Comparison of ENCODE assay signal across 16 cellular contexts in genomic region chr4:4269326-4269725, GRCh38. TPM values are rescaled to one million over a fixed set of nuclear protein-coding genes. Genes with fewer than 3 reads are reported as not detected.
DNase-seq lines count a peak whose midpoint lies in the region; ATAC-seq and TF ChIP-seq lines count a peak whose summit lies in the region.
"Had no signal": no experiment of that assay in that cellular context is flagged by ENCODE, and none has a peak within 500 bp of the region (broad histone marks: within the 10 kb centered on the region; RNA-seq: fewer than 3 reads in every experiment).

No MANE protein-coding gene starts in this region.

- H3K9me3 Mint-ChIP-seq in activated CD4-positive, alpha-beta T cell treated with anti-CD3 and anti-CD28 coated beads, Interleukin-2, amount 10 ng/mL, durations not matched to agents 24 days and 14 days: no peaks in the 10 kb centered on the region
- H3K9me3 Mint-ChIP-seq in T-helper 1 cell treated with Interleukin-12 subunit alpha and Interleukin-12 subunit beta and Interleukin-4 antibody, amounts not matched to agents 30 μg/mL and 1 μg/mL, for 36 hours: no peaks in the 10 kb centered on the region
- no peaks in the 10 kb centered on the region for H3K9me3 Mint-ChIP-seq in osteocyte (ENCODE audit: unreplicated experiment)
- no peaks in the 10 kb centered on the region for H3K9me3 Mint-ChIP-seq in endothelial cell (ENCODE audit: unreplicated experiment)
- H3K9me3 Mint-ChIP-seq: nephron had no signal

- CTCF ChIA-PET in mammary epithelial cell (lab: Charles Lee; ENCODE audit: low non-redundant PET): no interaction called here

- WGBS in mammary epithelial cell (ENCODE audit: low coverage, missing lambda C conversion rate): 99% methylated on average over 7 of the region's 11 CpGs
- 90 to 94% (median 93%) methylated on average over 11 of the region's 11 CpGs for WGBS in psoas muscle, 3 donors

- dilution Hi-C loops in mammary epithelial cell (cut with HindIII; ENCODE audit: low sequenced_read_pairs): no loop called here

- H3K27ac Mint-ChIP-seq in activated CD4-positive, alpha-beta T cell treated with anti-CD3 and anti-CD28 coated beads, Interleukin-2, amount 10 ng/mL, durations not matched to agents 24 days and 14 days: peak overlapping the region; percentile 69
- peak overlapping the region; percentile 85 for H3K27ac Mint-ChIP-seq in T-helper 1 cell treated with Interleukin-12 subunit alpha and Interleukin-12 subunit beta and Interleukin-4 antibody, amounts not matched to agents 30 μg/mL and 1 μg/mL, for 36 hours
- H3K27ac Mint-ChIP-seq in osteocyte (ENCODE audit: unreplicated experiment) (peak overlapping the region; percentile 10), endothelial cell (ENCODE audit: unreplicated experiment) (no peak overlapping the region)
- H3K27ac Mint-ChIP-seq: nephron had no signal

- no peak for ATAC-seq in psoas muscle
- ATAC-seq in GM18909 (IDR thresholded peaks at IDR 0.05; ENCODE audit: poor library complexity, unreplicated experiment): no peak
- ATAC-seq: gastroesophageal sphincter had no signal

- no peak overlapping the region for H2AFZ ChIP-seq in mammary epithelial cell (ENCODE audit: low read depth, low read length)

- H3K79me2 ChIP-seq in mammary epithelial cell (ENCODE audit: insufficient read depth, low read length): peaks cover 4% of the 10 kb centered on the region

- H3K27me3 Mint-ChIP-seq in activated CD4-positive, alpha-beta T cell treated with anti-CD3 and anti-CD28 coated beads, Interleukin-2, amount 10 ng/mL, durations not matched to agents 24 days and 14 days: no peaks in the 10 kb centered on the region
- no peaks in the 10 kb centered on the region for H3K27me3 Mint-ChIP-seq in T-helper 1 cell treated with Interleukin-12 subunit alpha and Interleukin-12 subunit beta and Interleukin-4 antibody, amounts not matched to agents 30 μg/mL and 1 μg/mL, for 36 hours (ENCODE audit: low read depth)
- peaks cover 3% of the 10 kb centered on the region for H3K27me3 Mint-ChIP-seq in osteocyte (ENCODE audit: unreplicated experiment)
- H3K27me3 Mint-ChIP-seq in endothelial cell (ENCODE audit: unreplicated experiment): peaks cover 1% of the 10 kb centered on the region

- H3K36me3 ChIP-seq in mammary epithelial cell (ENCODE audit: insufficient read depth, low read length) (peaks cover 24% of the 10 kb centered on the region), psoas muscle (ENCODE audit: insufficient read depth in 1 of 2, low read depth in 1 of 2) (peaks cover 20 to 71% of the 10 kb centered on the region in 2 donors)

- H3K4me1 ChIP-seq in mammary epithelial cell (ENCODE audit: insufficient read depth, low read length): peaks cover 11% of the 10 kb centered on the region
- H3K4me1 ChIP-seq in psoas muscle: no peaks in the 10 kb centered on the region
- H3K4me1 ChIP-seq: ascending aorta, gastroesophageal sphincter had no signal

- in situ Hi-C loops in mammary epithelial cell (cut with MboI; ENCODE audit: low sequenced_read_pairs in 2 of 2): no loop called here

- BruUV-seq in mammary epithelial cell (replicated peaks; lab: Mats Ljungman, UMichigan): no TSS peak

- H3K4me1 Mint-ChIP-seq in activated CD4-positive, alpha-beta T cell treated with anti-CD3 and anti-CD28 coated beads, Interleukin-2, amount 10 ng/mL, durations not matched to agents 24 days and 14 days: peaks cover 22% of the 10 kb centered on the region
- H3K4me1 Mint-ChIP-seq in T-helper 1 cell treated with Interleukin-12 subunit alpha and Interleukin-12 subunit beta and Interleukin-4 antibody, amounts not matched to agents 30 μg/mL and 1 μg/mL, for 36 hours (ENCODE audit: low read depth): peaks cover 31% of the 10 kb centered on the region
- H3K4me1 Mint-ChIP-seq in osteocyte (ENCODE audit: unreplicated experiment) (no peaks in the 10 kb centered on the region), endothelial cell (ENCODE audit: unreplicated experiment) (no peaks in the 10 kb centered on the region)
- H3K4me1 Mint-ChIP-seq: nephron had no signal

- H3K4me3 Mint-ChIP-seq in activated CD4-positive, alpha-beta T cell treated with anti-CD3 and anti-CD28 coated beads, Interleukin-2, amount 10 ng/mL, durations not matched to agents 24 days and 14 days: peak overlapping the region; percentile 11
- H3K4me3 Mint-ChIP-seq in T-helper 1 cell treated with Interleukin-12 subunit alpha and Interleukin-12 subunit beta and Interleukin-4 antibody, amounts not matched to agents 30 μg/mL and 1 μg/mL, for 36 hours: peak overlapping the region; percentile 48
- no peak overlapping the region for H3K4me3 Mint-ChIP-seq in osteocyte (ENCODE audit: unreplicated experiment)
- H3K4me3 Mint-ChIP-seq in endothelial cell (ENCODE audit: unreplicated experiment): no peak overlapping the region
- H3K4me3 Mint-ChIP-seq: nephron had no signal

- peak; percentile 61 for DNase-seq in activated CD4-positive, alpha-beta T cell treated with anti-CD3 and anti-CD28 coated beads, Interleukin-2, amount 10 ng/mL, durations not matched to agents 24 days and 14 days
- DNase-seq in activated CD4-positive, alpha-beta T cell treated with anti-CD3 and anti-CD28 coated beads, Interleukin-2, amount 50 U/mL, for 4 hours: no peak
- no peak for DNase-seq in mammary epithelial cell
- DNase-seq in osteocyte (ENCODE audit: extremely low spot score, unreplicated experiment): no peak
- no peak for DNase-seq in psoas muscle
- DNase-seq in endothelial cell (ENCODE audit: low spot score): no peak
- DNase-seq: effector CD8-positive, alpha-beta T cell had no signal

- peaks cover 50% of the 10 kb centered on the region for H3K36me3 Mint-ChIP-seq in activated CD4-positive, alpha-beta T cell treated with anti-CD3 and anti-CD28 coated beads, Interleukin-2, amount 10 ng/mL, durations not matched to agents 24 days and 14 days (ENCODE audit: low read depth)
- H3K36me3 Mint-ChIP-seq in T-helper 1 cell treated with Interleukin-12 subunit alpha and Interleukin-12 subunit beta and Interleukin-4 antibody, amounts not matched to agents 30 μg/mL and 1 μg/mL, for 36 hours (ENCODE audit: low read depth): peaks cover 38% of the 10 kb centered on the region
- H3K36me3 Mint-ChIP-seq in osteocyte (ENCODE audit: unreplicated experiment) (peaks cover 30% of the 10 kb centered on the region), endothelial cell (ENCODE audit: low read depth, unreplicated experiment) (peaks cover 12% of the 10 kb centered on the region)

- H3K4me3 ChIP-seq in mammary epithelial cell (replicated peaks in 1 of 3; ENCODE audit: insufficient read depth in 1 of 3, low read depth in 2 of 3, low read length in 3 of 3) (no peak overlapping the region), psoas muscle (no peak overlapping the region)
- H3K4me3 ChIP-seq: ascending aorta, gastroesophageal sphincter had no signal

- H3K4me2 ChIP-seq in mammary epithelial cell (ENCODE audit: insufficient read depth, low read depth, low read length): no peak overlapping the region

- intact Hi-C loops in activated CD4-positive, alpha-beta T cell treated with anti-CD3 and anti-CD28 coated beads, Interleukin-2, amount 10 ng/mL, durations not matched to agents 24 days and 14 days (cut with micrococcal nuclease): no loop called here
- intact Hi-C loops in mammary epithelial cell (cut with micrococcal nuclease) (no loop called here), psoas muscle (cut with DNase I) (no loop called here)

- H3K27ac ChIP-seq in mammary epithelial cell (ENCODE audit: insufficient read depth, low read depth, low read length) (peak overlapping the region; percentile 45), psoas muscle (no peak overlapping the region)
- H3K27ac ChIP-seq: ascending aorta had no signal

- H4K20me1 ChIP-seq in mammary epithelial cell (ENCODE audit: insufficient read depth, low read length): no peaks in the 10 kb centered on the region

- TF ChIP-seq CTCF in mammary epithelial cell (conservative IDR thresholded peaks at IDR 0.05 in 1 of 2, IDR thresholded peaks at IDR 0.05 in 1 of 2; ENCODE audit: extremely low read depth in 1 of 2, insufficient read depth in 1 of 2, low read depth in 1 of 2, low read length in 2 of 2) (no peak), osteocyte (IDR thresholded peaks at IDR 0.05) (no peak), psoas muscle (IDR thresholded peaks at IDR 0.05) (no peak), endothelial cell (IDR thresholded peaks at IDR 0.05; ENCODE audit: unreplicated experiment) (no peak)

- H3K9me3 ChIP-seq in mammary epithelial cell (replicated peaks; ENCODE audit: insufficient read depth, low read length) (no peaks in the 10 kb centered on the region), psoas muscle (no peaks in the 10 kb centered on the region)
- H3K9me3 ChIP-seq: ascending aorta, gastroesophageal sphincter had no signal

- H3K9ac ChIP-seq in mammary epithelial cell (ENCODE audit: insufficient read depth, low read length): no peak overlapping the region

- H3K27me3 ChIP-seq in mammary epithelial cell (ENCODE audit: insufficient read depth, low read length) (no peaks in the 10 kb centered on the region), psoas muscle (ENCODE audit: insufficient read depth in 3 of 3, low read length in 2 of 3) (no peaks in the 10 kb centered on the region)
- H3K27me3 ChIP-seq: ascending aorta, gastroesophageal sphincter had no signal

RNA-seq across cellular contexts. Expression of gene LYAR, which starts 20.6 kb away (rescaled TPM):
- total RNA-seq in activated CD4-positive, alpha-beta T cell treated with anti-CD3 and anti-CD28 coated beads, Interleukin-2, amount 10 ng/mL, durations not matched to agents 24 days and 14 days: 93.9 and 95.5 TPM in 2 replicates
- 10 to 100 TPM in 1 of 2 donors, 1 to 10 TPM in 1; 6.3 to 36.3 TPM for total RNA-seq in mammary epithelial cell
- 16.1 TPM for polyA plus RNA-seq in mammary epithelial cell
- polyA minus RNA-seq in mammary epithelial cell: 35.0 TPM
- 7.4 and 8.2 TPM in 2 replicates for total RNA-seq in osteocyte
- total RNA-seq in psoas muscle: 10 to 100 TPM; 12.8 to 26.6 (median 15.1) TPM
- 10 to 100 TPM; 17.7 to 60.8 (median 38.7) TPM for polyA plus RNA-seq in psoas muscle
- total RNA-seq in endothelial cell (ENCODE audit: unreplicated experiment): 13.2 TPM

RNA-seq across cellular contexts. Expression of gene ZBTB49, which starts 20.7 kb away (rescaled TPM):
- 7.2 and 8.6 TPM in 2 replicates for total RNA-seq in activated CD4-positive, alpha-beta T cell treated with anti-CD3 and anti-CD28 coated beads, Interleukin-2, amount 10 ng/mL, durations not matched to agents 24 days and 14 days
- total RNA-seq in mammary epithelial cell: 1 to 10 TPM; 4.7 to 8.6 TPM
- 1.9 TPM for polyA plus RNA-seq in mammary epithelial cell
- polyA minus RNA-seq in mammary epithelial cell: not detected
- total RNA-seq in osteocyte: 3.5 and 6.4 TPM in 2 replicates
- 1 to 10 TPM; 3.4 to 7.0 (median 6.0) TPM for total RNA-seq in psoas muscle
- polyA plus RNA-seq in psoas muscle: 1 to 10 TPM; 2.5 to 4.2 (median 3.0) TPM
- total RNA-seq in endothelial cell (ENCODE audit: unreplicated experiment): 13.3 TPM
- total RNA-seq: ascending aorta had no signal

RNA-seq across cellular contexts. Expression of gene TMEM128, which starts 21.3 kb away (rescaled TPM):
- total RNA-seq in activated CD4-positive, alpha-beta T cell treated with anti-CD3 and anti-CD28 coated beads, Interleukin-2, amount 10 ng/mL, durations not matched to agents 24 days and 14 days: 18.5 and 20.7 TPM in 2 replicates
- total RNA-seq in mammary epithelial cell: 10 to 100 TPM; 20.3 to 28.8 TPM
- polyA plus RNA-seq in mammary epithelial cell: 18.3 TPM
- 10.5 TPM for polyA minus RNA-seq in mammary epithelial cell
- 25.7 and 26.8 TPM in 2 replicates for total RNA-seq in osteocyte
- 1 to 10 TPM; 5.5 to 7.8 (median 6.5) TPM for total RNA-seq in psoas muscle
- polyA plus RNA-seq in psoas muscle: 1 to 10 TPM; 6.5 to 7.4 (median 7.0) TPM
- total RNA-seq in endothelial cell (ENCODE audit: unreplicated experiment): 19.8 TPM

RNA-seq across cellular contexts. Expression of gene OTOP1, which starts 42.6 kb away (rescaled TPM):
- total RNA-seq in activated CD4-positive, alpha-beta T cell treated with anti-CD3 and anti-CD28 coated beads, Interleukin-2, amount 10 ng/mL, durations not matched to agents 24 days and 14 days: not detected in 2 replicates
- total RNA-seq in mammary epithelial cell: not detected
- 0.03 TPM for polyA plus RNA-seq in mammary epithelial cell
- polyA minus RNA-seq in mammary epithelial cell: not detected
- total RNA-seq in osteocyte: not detected in 2 replicates
- total RNA-seq in psoas muscle: not detected
- polyA plus RNA-seq in psoas muscle: not detected
- not detected for total RNA-seq in endothelial cell (ENCODE audit: unreplicated experiment)
- total RNA-seq: A172, ascending aorta, gastroesophageal sphincter, HT-29, sciatic nerve, temporal lobe had no signal

Comparison
In these comparisons a context has a peak if more than half of its experiments do, and no peak if none do; other contexts are left out.
1. H3K4me3 Mint-ChIP-seq: peak in activated CD4-positive, alpha-beta T cell treated with anti-CD3 and anti-CD28 coated beads, Interleukin-2, amount 10 ng/mL, durations not matched to agents 24 days and 14 days (single experiment) and T-helper 1 cell treated with Interleukin-12 subunit alpha and Interleukin-12 subunit beta and Interleukin-4 antibody, amounts not matched to agents 30 μg/mL and 1 μg/mL, for 36 hours (single experiment); none in osteocyte (single experiment) and endothelial cell (single experiment).